Comparison of ENCODE assay signal across 1 cellular context in the genomic region with DNA sequence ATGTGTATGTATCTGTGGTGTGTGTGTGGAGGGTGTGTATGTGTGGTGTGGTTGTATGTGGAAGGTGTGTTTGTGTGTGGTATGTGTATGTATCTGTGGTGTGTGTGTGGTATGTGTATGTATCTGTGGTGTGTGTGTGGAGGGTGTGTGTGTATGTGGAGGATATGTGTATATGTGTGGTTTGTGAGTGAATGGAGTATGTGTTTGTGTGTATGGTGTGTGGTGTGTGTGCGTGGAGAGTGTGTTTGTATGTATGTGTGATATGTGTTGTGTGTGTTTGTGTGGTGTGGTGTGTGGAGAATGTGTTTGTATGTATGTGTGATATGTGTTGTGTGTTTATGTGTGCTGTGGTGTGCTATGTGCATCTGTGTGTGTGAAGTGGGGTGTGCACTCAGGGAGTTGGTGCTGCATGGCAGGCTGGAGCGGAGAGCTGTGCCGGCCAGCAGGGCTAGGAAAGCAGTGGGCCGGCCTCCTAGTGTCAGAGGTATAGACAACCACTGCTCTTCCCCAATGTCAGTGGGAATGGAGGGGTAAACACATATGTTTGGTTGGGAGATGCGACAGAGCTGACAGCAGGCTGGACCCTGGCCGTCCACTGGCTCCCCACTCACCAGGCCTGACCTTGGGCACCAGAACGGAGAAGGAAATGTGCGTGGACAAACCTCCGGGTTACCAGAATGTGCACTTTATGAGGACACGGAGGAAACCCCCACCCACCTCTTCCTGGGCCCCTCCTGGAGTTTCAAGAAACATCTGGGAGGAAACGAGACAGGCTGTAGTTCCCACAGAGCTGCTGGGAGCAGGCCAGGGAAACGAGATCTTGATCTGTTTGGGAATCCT.
TF ChIP-seq lines count a peak whose summit lies in the region.

No MANE protein-coding gene starts in this region.

TF ChIP-seq in A549, 52 proteins besides CTCF, POLR2A, EP300 and RAD21 (continued from another document):
- TF ChIP-seq, protein P1, sequence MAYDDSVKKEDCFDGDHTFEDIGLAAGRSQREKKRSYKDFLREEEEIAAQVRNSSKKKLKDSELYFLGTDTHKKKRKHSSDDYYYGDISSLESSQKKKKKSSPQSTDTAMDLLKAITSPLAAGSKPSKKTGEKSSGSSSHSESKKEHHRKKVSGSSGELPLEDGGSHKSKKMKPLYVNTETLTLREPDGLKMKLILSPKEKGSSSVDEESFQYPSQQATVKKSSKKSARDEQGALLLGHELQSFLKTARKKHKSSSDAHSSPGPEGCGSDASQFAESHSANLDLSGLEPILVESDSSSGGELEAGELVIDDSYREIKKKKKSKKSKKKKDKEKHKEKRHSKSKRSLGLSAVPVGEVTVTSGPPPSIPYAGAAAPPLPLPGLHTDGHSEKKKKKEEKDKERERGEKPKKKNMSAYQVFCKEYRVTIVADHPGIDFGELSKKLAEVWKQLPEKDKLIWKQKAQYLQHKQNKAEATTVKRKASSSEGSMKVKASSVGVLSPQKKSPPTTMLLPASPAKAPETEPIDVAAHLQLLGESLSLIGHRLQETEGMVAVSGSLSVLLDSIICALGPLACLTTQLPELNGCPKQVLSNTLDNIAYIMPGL (CRISPR knock-in tag; IDR thresholded peaks at IDR 0.05; ENCODE audit: borderline replicate concordance): no peak
- no peak for TF ChIP-seq NPAS2 (CRISPR knock-in tag; IDR thresholded peaks at IDR 0.05; ENCODE audit: borderline replicate concordance)
- no peak for TF ChIP-seq HDAC2 (IDR thresholded peaks at IDR 0.05)
- TF ChIP-seq PHF8 (IDR thresholded peaks at IDR 0.05; ENCODE audit: borderline replicate concordance, low read depth): no peak
- no peak for TF ChIP-seq MAFK (IDR thresholded peaks at IDR 0.05; ENCODE audit: partially characterized antibody)
- no peak for TF ChIP-seq RCOR1 (IDR thresholded peaks at IDR 0.05; ENCODE audit: low read depth, low read length)
- no peak for TF ChIP-seq POLR2AphosphoS2 (conservative IDR thresholded peaks at IDR 0.05; ENCODE audit: low read length)
- no peak for TF ChIP-seq HOXB5 (CRISPR knock-in tag; IDR thresholded peaks at IDR 0.05)
- TF ChIP-seq, protein P2, sequence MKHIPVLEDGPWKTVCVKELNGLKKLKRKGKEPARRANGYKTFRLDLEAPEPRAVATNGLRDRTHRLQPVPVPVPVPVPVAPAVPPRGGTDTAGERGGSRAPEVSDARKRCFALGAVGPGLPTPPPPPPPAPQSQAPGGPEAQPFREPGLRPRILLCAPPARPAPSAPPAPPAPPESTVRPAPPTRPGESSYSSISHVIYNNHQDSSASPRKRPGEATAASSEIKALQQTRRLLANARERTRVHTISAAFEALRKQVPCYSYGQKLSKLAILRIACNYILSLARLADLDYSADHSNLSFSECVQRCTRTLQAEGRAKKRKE (CRISPR knock-in tag; IDR thresholded peaks at IDR 0.05; ENCODE audit: low read depth): no peak
